Comparison of ENCODE assay signal across 1 cellular context in the genomic region with DNA sequence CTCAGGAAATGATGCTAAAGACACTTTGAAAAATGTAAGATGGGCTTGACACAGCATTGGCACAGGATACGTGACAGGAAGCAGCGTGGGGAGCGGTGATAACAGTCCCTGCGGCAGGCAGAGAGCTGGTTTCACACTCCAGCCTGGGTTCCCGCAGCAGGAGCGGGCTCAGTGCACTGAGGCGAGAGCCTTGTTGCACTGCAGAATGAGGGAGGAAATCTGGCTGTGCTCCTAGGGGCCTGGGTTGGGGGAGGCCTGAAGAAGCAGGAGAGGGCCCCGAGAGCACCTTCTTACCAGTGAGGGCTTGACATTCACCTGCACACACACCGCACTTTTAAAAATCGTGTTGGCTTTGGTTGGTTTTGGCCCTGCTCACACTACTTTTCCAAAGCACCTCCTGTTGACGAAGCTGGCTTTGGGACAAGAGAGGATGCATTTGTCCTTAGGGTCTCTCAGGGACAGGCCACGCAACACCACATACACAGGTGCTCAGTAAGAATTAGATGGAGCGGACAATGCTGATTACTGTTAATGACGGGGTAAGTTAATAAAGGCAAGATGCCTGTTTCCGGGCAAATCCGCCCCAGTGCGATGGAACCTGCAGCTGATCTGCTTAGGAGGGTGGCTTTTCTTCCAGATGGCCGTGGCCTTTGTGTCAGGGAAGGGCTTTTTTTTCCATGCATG.
TF ChIP-seq lines count a peak whose summit lies in the region.

No MANE protein-coding gene starts in this region.

TF ChIP-seq in HepG2, 621 proteins besides CTCF, POLR2A, EP300 and RAD21 (continued from another document):
- TF ChIP-seq, protein P1, sequence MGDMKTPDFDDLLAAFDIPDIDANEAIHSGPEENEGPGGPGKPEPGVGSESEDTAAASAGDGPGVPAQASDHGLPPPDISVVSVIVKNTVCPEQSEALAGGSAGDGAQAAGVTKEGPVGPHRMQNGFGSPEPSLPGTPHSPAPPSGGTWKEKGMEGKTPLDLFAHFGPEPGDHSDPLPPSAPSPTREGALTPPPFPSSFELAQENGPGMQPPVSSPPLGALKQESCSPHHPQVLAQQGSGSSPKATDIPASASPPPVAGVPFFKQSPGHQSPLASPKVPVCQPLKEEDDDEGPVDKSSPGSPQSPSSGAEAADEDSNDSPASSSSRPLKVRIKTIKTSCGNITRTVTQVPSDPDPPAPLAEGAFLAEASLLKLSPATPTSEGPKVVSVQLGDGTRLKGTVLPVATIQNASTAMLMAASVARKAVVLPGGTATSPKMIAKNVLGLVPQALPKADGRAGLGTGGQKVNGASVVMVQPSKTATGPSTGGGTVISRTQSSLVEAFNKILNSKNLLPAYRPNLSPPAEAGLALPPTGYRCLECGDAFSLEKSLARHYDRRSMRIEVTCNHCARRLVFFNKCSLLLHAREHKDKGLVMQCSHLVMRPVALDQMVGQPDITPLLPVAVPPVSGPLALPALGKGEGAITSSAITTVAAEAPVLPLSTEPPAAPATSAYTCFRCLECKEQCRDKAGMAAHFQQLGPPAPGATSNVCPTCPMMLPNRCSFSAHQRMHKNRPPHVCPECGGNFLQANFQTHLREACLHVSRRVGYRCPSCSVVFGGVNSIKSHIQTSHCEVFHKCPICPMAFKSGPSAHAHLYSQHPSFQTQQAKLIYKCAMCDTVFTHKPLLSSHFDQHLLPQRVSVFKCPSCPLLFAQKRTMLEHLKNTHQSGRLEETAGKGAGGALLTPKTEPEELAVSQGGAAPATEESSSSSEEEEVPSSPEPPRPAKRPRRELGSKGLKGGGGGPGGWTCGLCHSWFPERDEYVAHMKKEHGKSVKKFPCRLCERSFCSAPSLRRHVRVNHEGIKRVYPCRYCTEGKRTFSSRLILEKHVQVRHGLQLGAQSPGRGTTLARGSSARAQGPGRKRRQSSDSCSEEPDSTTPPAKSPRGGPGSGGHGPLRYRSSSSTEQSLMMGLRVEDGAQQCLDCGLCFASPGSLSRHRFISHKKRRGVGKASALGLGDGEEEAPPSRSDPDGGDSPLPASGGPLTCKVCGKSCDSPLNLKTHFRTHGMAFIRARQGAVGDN (CRISPR knock-in tag; IDR thresholded peaks at IDR 0.05), result peak; percentile 52
- 0 out of 2 replicates have a peak, but pooled peaks have one; percentile 25 for TF ChIP-seq ETV5 (CRISPR knock-in tag; IDR thresholded peaks at IDR 0.05; ENCODE audit: borderline replicate concordance)
- TF ChIP-seq, protein P2, sequence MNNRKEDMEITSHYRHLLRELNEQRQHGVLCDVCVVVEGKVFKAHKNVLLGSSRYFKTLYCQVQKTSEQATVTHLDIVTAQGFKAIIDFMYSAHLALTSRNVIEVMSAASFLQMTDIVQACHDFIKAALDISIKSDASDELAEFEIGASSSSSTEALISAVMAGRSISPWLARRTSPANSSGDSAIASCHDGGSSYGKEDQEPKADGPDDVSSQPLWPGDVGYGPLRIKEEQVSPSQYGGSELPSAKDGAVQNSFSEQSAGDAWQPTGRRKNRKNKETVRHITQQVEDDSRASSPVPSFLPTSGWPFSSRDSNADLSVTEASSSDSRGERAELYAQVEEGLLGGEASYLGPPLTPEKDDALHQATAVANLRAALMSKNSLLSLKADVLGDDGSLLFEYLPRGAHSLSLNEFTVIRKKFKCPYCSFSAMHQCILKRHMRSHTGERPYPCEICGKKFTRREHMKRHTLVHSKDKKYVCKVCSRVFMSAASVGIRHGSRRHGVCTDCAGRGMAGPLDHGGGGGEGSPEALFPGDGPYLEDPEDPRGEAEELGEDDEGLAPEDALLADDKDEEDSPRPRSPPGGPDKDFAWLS (CRISPR knock-in tag; IDR thresholded peaks at IDR 0.05; ENCODE audit: borderline replicate concordance), result no peak
